Comparison of ENCODE assay signal across 13 cellular contexts in genomic region chr11:10318527-10318802, GRCh38. TPM values are rescaled to one million over a fixed set of nuclear protein-coding genes. Genes with fewer than 3 reads are reported as not detected.
DNase-seq lines count a peak whose midpoint lies in the region; ATAC-seq lines count a peak whose summit lies in the region.
"Had no signal": no experiment of that assay in that cellular context is flagged by ENCODE, and none has a peak within 500 bp of the region (broad histone marks: within the 10 kb centered on the region; RNA-seq: fewer than 3 reads in every experiment).

No MANE protein-coding gene starts in this region.

- peak overlapping the region; percentile 27 for H3K27ac Mint-ChIP-seq in activated CD4-positive, alpha-beta T cell treated with anti-CD3 and anti-CD28 coated beads for 36 hours
- no peak overlapping the region for H3K27ac Mint-ChIP-seq in activated CD4-positive, alpha-beta T cell treated with anti-CD3 and anti-CD28 coated beads, Interleukin-2, amount 10 ng/mL, durations not matched to agents 24 days and 14 days
- H3K27ac Mint-ChIP-seq: immature natural killer cell had no signal

- POLR2A ChIA-PET in activated CD4-positive, alpha-beta T cell treated with anti-CD3 and anti-CD28 coated beads for 36 hours (lab: Charles Lee), result no interaction called here

- H3K27me3 ChIP-seq in stomach smooth muscle (ENCODE audit: control insufficient read depth in 1 of 2, insufficient read depth in 2 of 2, low read length in 2 of 2), result no peaks in the 10 kb centered on the region
- H3K27me3 ChIP-seq: SJCRH30 had no signal

- no peak overlapping the region for H3K9ac ChIP-seq in stomach smooth muscle (ENCODE audit: low read length in 2 of 2)

- CTCF ChIA-PET in activated CD4-positive, alpha-beta T cell treated with anti-CD3 and anti-CD28 coated beads for 36 hours (lab: Charles Lee), result interaction anchor here (1.0 to 1.4 kb wide), 3 partner anchors 10 to 15 kb away, joined by 3 to 7 read pairs (median 3); partner anchors contain the start of gene ADM

- DNase-seq in activated CD4-positive, alpha-beta T cell treated with anti-CD3 and anti-CD28 coated beads for 36 hours, result no peak
- no peak for DNase-seq in activated CD4-positive, alpha-beta T cell treated with anti-CD3 and anti-CD28 coated beads, Interleukin-2, amount 10 ng/mL, durations not matched to agents 24 days and 14 days
- peak; percentile 84 for DNase-seq in NCI-H2196 treated with DMSO at 0.1 percent for 48 hours (lab: John Stamatoyannopoulos, UW; ENCODE audit: unreplicated experiment)
- DNase-seq in dermis blood vessel endothelial cell, result peak; percentile 9
- no peak for DNase-seq in stimulated activated CD4-positive, alpha-beta T cell treated with anti-CD3 and anti-CD28 coated beads, Interleukin-4, amount 100 ng/mL, for 4 hours
- DNase-seq in cerebellar cortex (ENCODE audit: low spot score), result no peak
- DNase-seq: anterior cingulate cortex, immature natural killer cell, NCI-H524 treated with DMSO at 0.1 percent for 48 hours, nephron progenitor cell, SJCRH30 had no signal

- ATAC-seq in activated CD4-positive, alpha-beta T cell treated with anti-CD3 and anti-CD28 coated beads for 36 hours, result no peak
- ATAC-seq in GM21367 (IDR thresholded peaks at IDR 0.05; ENCODE audit: unreplicated experiment), result no peak

- H3K9me3 ChIP-seq in stomach smooth muscle (ENCODE audit: control insufficient read depth in 2 of 2, low read length in 2 of 2), result no peaks in the 10 kb centered on the region
- H3K9me3 ChIP-seq: SJCRH30 had no signal

- peaks cover 8% of the 10 kb centered on the region for H3K27me3 Mint-ChIP-seq in activated CD4-positive, alpha-beta T cell treated with anti-CD3 and anti-CD28 coated beads for 36 hours
- H3K27me3 Mint-ChIP-seq in activated CD4-positive, alpha-beta T cell treated with anti-CD3 and anti-CD28 coated beads, Interleukin-2, amount 10 ng/mL, durations not matched to agents 24 days and 14 days, result peaks cover 8% of the 10 kb centered on the region

- no peak overlapping the region for H3K4me3 ChIP-seq in stomach smooth muscle (ENCODE audit: low read length in 2 of 2)
- H3K4me3 ChIP-seq: SJCRH30 had no signal

- peaks cover 25% of the 10 kb centered on the region for H3K4me1 Mint-ChIP-seq in activated CD4-positive, alpha-beta T cell treated with anti-CD3 and anti-CD28 coated beads for 36 hours
- peaks cover 34% of the 10 kb centered on the region for H3K4me1 Mint-ChIP-seq in activated CD4-positive, alpha-beta T cell treated with anti-CD3 and anti-CD28 coated beads, Interleukin-2, amount 10 ng/mL, durations not matched to agents 24 days and 14 days

- H3K4me3 Mint-ChIP-seq in activated CD4-positive, alpha-beta T cell treated with anti-CD3 and anti-CD28 coated beads for 36 hours, result no peak overlapping the region
- no peak overlapping the region for H3K4me3 Mint-ChIP-seq in activated CD4-positive, alpha-beta T cell treated with anti-CD3 and anti-CD28 coated beads, Interleukin-2, amount 10 ng/mL, durations not matched to agents 24 days and 14 days
- H3K4me3 Mint-ChIP-seq: immature natural killer cell, nephron progenitor cell had no signal

- no peaks in the 10 kb centered on the region for H3K36me3 Mint-ChIP-seq in activated CD4-positive, alpha-beta T cell treated with anti-CD3 and anti-CD28 coated beads for 36 hours (ENCODE audit: low read depth)
- H3K36me3 Mint-ChIP-seq in activated CD4-positive, alpha-beta T cell treated with anti-CD3 and anti-CD28 coated beads, Interleukin-2, amount 10 ng/mL, durations not matched to agents 24 days and 14 days (ENCODE audit: low read depth), result no peaks in the 10 kb centered on the region
- H3K36me3 Mint-ChIP-seq: immature natural killer cell had no signal

- peaks cover 37% of the 10 kb centered on the region for H3K4me1 ChIP-seq in stomach smooth muscle (ENCODE audit: control insufficient read depth, insufficient read depth, low read length)

- H3K27ac ChIP-seq in stomach smooth muscle (ENCODE audit: low read length), result peak overlapping the region; percentile 74
- H3K27ac ChIP-seq: SJCRH30 had no signal

- no peaks in the 10 kb centered on the region for H3K9me3 Mint-ChIP-seq in activated CD4-positive, alpha-beta T cell treated with anti-CD3 and anti-CD28 coated beads for 36 hours (ENCODE audit: low read depth)
- H3K9me3 Mint-ChIP-seq in activated CD4-positive, alpha-beta T cell treated with anti-CD3 and anti-CD28 coated beads, Interleukin-2, amount 10 ng/mL, durations not matched to agents 24 days and 14 days, result no peaks in the 10 kb centered on the region

- H3K36me3 ChIP-seq in stomach smooth muscle (ENCODE audit: control insufficient read depth in 2 of 2, insufficient read depth in 2 of 2, low read length in 2 of 2), result no peaks in the 10 kb centered on the region
- H3K36me3 ChIP-seq: SJCRH30 had no signal

- intact Hi-C loops in activated CD4-positive, alpha-beta T cell treated with anti-CD3 and anti-CD28 coated beads for 36 hours (cut with DNase I, micrococcal nuclease), result no loop called here
- intact Hi-C loops in activated CD4-positive, alpha-beta T cell treated with anti-CD3 and anti-CD28 coated beads, Interleukin-2, amount 10 ng/mL, durations not matched to agents 24 days and 14 days (cut with micrococcal nuclease), result no loop called here

RNA-seq across cellular contexts. Expression of gene ADM, which starts 13.6 kb away (rescaled TPM):
- total RNA-seq in activated CD4-positive, alpha-beta T cell treated with anti-CD3 and anti-CD28 coated beads for 36 hours, result 10 to 100 TPM; 11.7 to 14.4 TPM
- total RNA-seq in activated CD4-positive, alpha-beta T cell treated with anti-CD3 and anti-CD28 coated beads, Interleukin-2, amount 10 ng/mL, durations not matched to agents 24 days and 14 days, result 5.1 and 7.4 TPM in 2 replicates
- 308 and 569 TPM in 2 replicates for total RNA-seq in dermis blood vessel endothelial cell

RNA-seq across cellular contexts. Expression of gene SBF2, which starts 24.4 kb away (rescaled TPM):
- total RNA-seq in activated CD4-positive, alpha-beta T cell treated with anti-CD3 and anti-CD28 coated beads for 36 hours, result 1 to 10 TPM; 7.1 to 8.1 TPM
- total RNA-seq in activated CD4-positive, alpha-beta T cell treated with anti-CD3 and anti-CD28 coated beads, Interleukin-2, amount 10 ng/mL, durations not matched to agents 24 days and 14 days, result 7.1 and 9.1 TPM in 2 replicates
- 49.9 and 57.9 TPM in 2 replicates for total RNA-seq in dermis blood vessel endothelial cell

Comparison
In these comparisons a context has a peak if more than half of its experiments do, and no peak if none do; other contexts are left out.
1. DNase-seq: peak in NCI-H2196 treated with DMSO at 0.1 percent for 48 hours (single experiment) and dermis blood vessel endothelial cell (single experiment); none in activated CD4-positive, alpha-beta T cell treated with anti-CD3 and anti-CD28 coated beads for 36 hours (single experiment), activated CD4-positive, alpha-beta T cell treated with anti-CD3 and anti-CD28 coated beads, Interleukin-2, amount 10 ng/mL, durations not matched to agents 24 days and 14 days (single experiment), stimulated activated CD4-positive, alpha-beta T cell treated with anti-CD3 and anti-CD28 coated beads, Interleukin-4, amount 100 ng/mL, for 4 hours (0 of 2) and cerebellar cortex (single experiment).
2. RNA of gene ADM, which starts 13.6 kb away (total RNA-seq): 308 to 569 TPM in dermis blood vessel endothelial cell; 11.7 to 14.4 TPM in activated CD4-positive, alpha-beta T cell treated with anti-CD3 and anti-CD28 coated beads for 36 hours and 5.1 to 7.4 TPM in activated CD4-positive, alpha-beta T cell treated with anti-CD3 and anti-CD28 coated beads, Interleukin-2, amount 10 ng/mL, durations not matched to agents 24 days and 14 days; every median in the first group is over 10 times any median in the second.